ENCODE assay signal across 22 cellular contexts in genomic region chr19:28475525-28475924, GRCh38.
"Had no signal": no experiment of that assay in that cellular context is flagged by ENCODE, and none has a peak within 500 bp of the region (broad histone marks: within the 10 kb centered on the region; RNA-seq: fewer than 3 reads in every experiment).

No MANE protein-coding gene starts in this region.

- H3K4me1 ChIP-seq: esophagus muscularis mucosa, parathyroid adenoma, testis, uterus had no signal

- H3K79me2 ChIP-seq: parathyroid adenoma had no signal

- H3K36me3 ChIP-seq: brain microvascular endothelial cell, esophagus muscularis mucosa, uterus, WERI-Rb-1 had no signal

- H3K27me3 ChIP-seq: brain microvascular endothelial cell, esophagus muscularis mucosa, testis, uterus had no signal

- FAIRE-seq: endothelial cell of umbilical vein, frontal cortex had no signal

- H3K9ac ChIP-seq: parathyroid adenoma had no signal

- H3K4me2 ChIP-seq: smooth muscle cell had no signal

- DNase-seq: activated CD4-positive, alpha-beta T cell treated with anti-CD3 and anti-CD28 coated beads for 1 hour; activated CD4-positive, alpha-beta T cell treated with anti-CD3 and anti-CD28 coated beads, Interleukin-2, amount 50 U/mL, for 1 hour; activated CD8-positive, alpha-beta T cell treated with anti-CD3 and anti-CD28 coated beads, Interleukin-2, amount 10 ng/mL, durations not matched to agents 7 days and 5 days; activated gamma-delta T cell treated with Interleukin-2 at 50 U/mL for 16 hours; activated T-cell treated with anti-CD3 and anti-CD28 coated beads, Interleukin-2, amount 50 U/mL, for 1 hour; brain microvascular endothelial cell; caudate nucleus; dorsolateral prefrontal cortex; effector memory CD8-positive, alpha-beta T cell; hippocampal formation; stimulated activated CD4-positive, alpha-beta T cell treated with anti-CD3 and anti-CD28 coated beads, Interleukin-2, amount 100 ng/mL, for 48 hours; stimulated activated naive CD4-positive, alpha-beta T cell; T-helper 17 cell; testis; uterus; WERI-Rb-1 had no signal

- H3K9me3 ChIP-seq: esophagus muscularis mucosa, testis, uterus had no signal

- H3K4me3 ChIP-seq: dorsolateral prefrontal cortex, esophagus muscularis mucosa, smooth muscle cell, testis, uterus had no signal

- H3K27ac ChIP-seq: brain microvascular endothelial cell, dorsolateral prefrontal cortex, esophagus muscularis mucosa, parathyroid adenoma, testis, uterus, WERI-Rb-1 had no signal

- ATAC-seq: activated CD8-positive, alpha-beta T cell treated with anti-CD3 and anti-CD28 coated beads, Interleukin-2, amount 10 ng/mL, durations not matched to agents 7 days and 5 days; effector memory CD8-positive, alpha-beta T cell; sciatic nerve; T-helper 17 cell had no signal

- H2AFZ ChIP-seq: parathyroid adenoma had no signal
